1 cellular context compared by ENCODE assay signal in genomic region chr12:132071001-132071810, GRCh38.
A peak's percentile ranks its signal among the peaks of the same experiment; 100 is the strongest.
TF ChIP-seq lines count a peak whose summit lies in the region.

No MANE protein-coding gene starts in this region.

TF ChIP-seq in GM12878, 131 proteins besides CTCF, POLR2A, EP300 and RAD21 (continued from another document):
- TF ChIP-seq IKZF2 (IDR thresholded peaks at IDR 0.05) (peak; percentile 35 to 40; a peak in 2 of 4 replicates), MTA2 (IDR thresholded peaks at IDR 0.05; ENCODE audit: low read depth) (0 out of 2 replicates have a peak, but pooled peaks have one; percentile 37), IRF4 (IDR thresholded peaks at IDR 0.05; ENCODE audit: low read depth, low read length) (peak; percentile 79), SMAD5 (IDR thresholded peaks at IDR 0.05; ENCODE audit: low read depth) (no peak), BHLHE40 (IDR thresholded peaks at IDR 0.05; ENCODE audit: borderline replicate concordance in 1 of 2, low read depth in 2 of 2, low read length in 1 of 2) (peak in 1 of 2 experiments; percentile 20; a peak in 1 of 4 replicates), GABPA (IDR thresholded peaks at IDR 0.05; ENCODE audit: low read depth) (no peak), E4F1 (IDR thresholded peaks at IDR 0.05; ENCODE audit: borderline replicate concordance, partially characterized antibody) (no peak), ATF7 (IDR thresholded peaks at IDR 0.05; ENCODE audit: low read depth) (0 out of 2 replicates have a peak, but pooled peaks have one; percentile 16), EED (IDR thresholded peaks at IDR 0.05; ENCODE audit: low read depth) (peak; percentile 49; the same call in 1 of the 2 replicates), BACH1 (IDR thresholded peaks at IDR 0.05; ENCODE audit: borderline replicate concordance) (0 out of 2 replicates have a peak, but pooled peaks have one; percentile 57), NR2C2 (IDR thresholded peaks at IDR 0.05; ENCODE audit: borderline replicate concordance, control insufficient read depth, insufficient read length, low read depth) (no peak)
- TF ChIP-seq, protein P1, sequence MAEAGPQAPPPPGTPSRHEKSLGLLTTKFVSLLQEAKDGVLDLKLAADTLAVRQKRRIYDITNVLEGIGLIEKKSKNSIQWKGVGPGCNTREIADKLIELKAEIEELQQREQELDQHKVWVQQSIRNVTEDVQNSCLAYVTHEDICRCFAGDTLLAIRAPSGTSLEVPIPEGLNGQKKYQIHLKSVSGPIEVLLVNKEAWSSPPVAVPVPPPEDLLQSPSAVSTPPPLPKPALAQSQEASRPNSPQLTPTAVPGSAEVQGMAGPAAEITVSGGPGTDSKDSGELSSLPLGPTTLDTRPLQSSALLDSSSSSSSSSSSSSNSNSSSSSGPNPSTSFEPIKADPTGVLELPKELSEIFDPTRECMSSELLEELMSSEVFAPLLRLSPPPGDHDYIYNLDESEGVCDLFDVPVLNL (IDR thresholded peaks at IDR 0.05; ENCODE audit: low read depth, low read length), result no peak
- TF ChIP-seq, protein P2, sequence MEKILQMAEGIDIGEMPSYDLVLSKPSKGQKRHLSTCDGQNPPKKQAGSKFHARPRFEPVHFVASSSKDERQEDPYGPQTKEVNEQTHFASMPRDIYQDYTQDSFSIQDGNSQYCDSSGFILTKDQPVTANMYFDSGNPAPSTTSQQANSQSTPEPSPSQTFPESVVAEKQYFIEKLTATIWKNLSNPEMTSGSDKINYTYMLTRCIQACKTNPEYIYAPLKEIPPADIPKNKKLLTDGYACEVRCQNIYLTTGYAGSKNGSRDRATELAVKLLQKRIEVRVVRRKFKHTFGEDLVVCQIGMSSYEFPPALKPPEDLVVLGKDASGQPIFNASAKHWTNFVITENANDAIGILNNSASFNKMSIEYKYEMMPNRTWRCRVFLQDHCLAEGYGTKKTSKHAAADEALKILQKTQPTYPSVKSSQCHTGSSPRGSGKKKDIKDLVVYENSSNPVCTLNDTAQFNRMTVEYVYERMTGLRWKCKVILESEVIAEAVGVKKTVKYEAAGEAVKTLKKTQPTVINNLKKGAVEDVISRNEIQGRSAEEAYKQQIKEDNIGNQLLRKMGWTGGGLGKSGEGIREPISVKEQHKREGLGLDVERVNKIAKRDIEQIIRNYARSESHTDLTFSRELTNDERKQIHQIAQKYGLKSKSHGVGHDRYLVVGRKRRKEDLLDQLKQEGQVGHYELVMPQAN (conservative IDR thresholded peaks at IDR 0.05), result 0 out of 2 replicates have a peak, but pooled peaks have one; percentile 41
- TF ChIP-seq, protein P3, sequence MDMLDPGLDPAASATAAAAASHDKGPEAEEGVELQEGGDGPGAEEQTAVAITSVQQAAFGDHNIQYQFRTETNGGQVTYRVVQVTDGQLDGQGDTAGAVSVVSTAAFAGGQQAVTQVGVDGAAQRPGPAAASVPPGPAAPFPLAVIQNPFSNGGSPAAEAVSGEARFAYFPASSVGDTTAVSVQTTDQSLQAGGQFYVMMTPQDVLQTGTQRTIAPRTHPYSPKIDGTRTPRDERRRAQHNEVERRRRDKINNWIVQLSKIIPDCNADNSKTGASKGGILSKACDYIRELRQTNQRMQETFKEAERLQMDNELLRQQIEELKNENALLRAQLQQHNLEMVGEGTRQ (IDR thresholded peaks at IDR 0.05; ENCODE audit: borderline replicate concordance, low read depth, low read length), result no peak
